ENCODE assay signal across 17 cellular contexts in the genomic region with DNA sequence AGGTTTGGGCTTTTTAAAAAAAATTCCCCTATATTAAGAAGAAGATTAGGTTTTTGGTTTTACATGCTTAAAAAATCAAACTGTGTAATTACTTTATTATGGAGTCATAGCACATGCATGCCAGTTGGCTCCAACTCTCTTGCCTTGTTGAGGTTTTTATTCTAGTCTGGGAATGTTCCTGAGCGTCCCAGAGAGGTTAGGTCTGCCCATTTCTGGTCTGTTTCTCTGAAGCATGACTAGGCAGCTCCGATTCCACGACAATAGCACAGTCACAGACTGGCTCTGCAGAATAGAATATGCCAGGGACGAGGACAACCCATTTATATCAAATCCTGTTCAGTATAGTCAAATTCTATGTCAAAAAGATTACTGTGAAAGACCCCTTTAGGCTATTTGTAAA.
DNase-seq lines count a peak whose midpoint lies in the region; ATAC-seq and TF ChIP-seq lines count a peak whose summit lies in the region.
"Had no signal": no experiment of that assay in that cellular context is flagged by ENCODE, and none has a peak within 500 bp of the region (broad histone marks: within the 10 kb centered on the region; RNA-seq: fewer than 3 reads in every experiment).

No MANE protein-coding gene starts in this region.

- DNase-seq in Ammon's horn (ENCODE audit: low spot score) (peak; percentile 72), astrocyte of the hippocampus (ENCODE audit: low read depth, low spot score) (peak; percentile 86), heart left ventricle (peak in 2 of 5 donors; percentile 23 to 48), putamen (ENCODE audit: low spot score) (peak; percentile 47), NCI-H2029 treated with DMSO at 0.1 percent for 48 hours (lab: John Stamatoyannopoulos, UW) (no peak), Kasumi-1 (lab: John Stamatoyannopoulos, UW) (no peak)
- DNase-seq in activated CD4-positive, alpha-beta memory T cell treated with anti-CD3 and anti-CD28 coated beads, Interleukin-2, amount 10 ng/mL, durations not matched to agents 7 days and 5 days: no peak
- DNase-seq: activated CD4-positive, CD25-positive, alpha-beta regulatory T cell; Calu3; effector memory CD8-positive, alpha-beta T cell; mammary epithelial cell; NCI-H446; SHP77 treated with DMSO at 0.1 percent for 48 hours; T-helper 17 cell had no signal

- no peaks in the 10 kb centered on the region for H3K27me3 Mint-ChIP-seq in activated CD4-positive, alpha-beta memory T cell treated with anti-CD3 and anti-CD28 coated beads, Interleukin-2, amount 10 ng/mL, durations not matched to agents 7 days and 5 days
- H3K27me3 Mint-ChIP-seq: effector memory CD8-positive, alpha-beta T cell; T-helper 17 cell had no signal

- no peaks in the 10 kb centered on the region for H3K9me3 Mint-ChIP-seq in activated CD4-positive, alpha-beta memory T cell treated with anti-CD3 and anti-CD28 coated beads, Interleukin-2, amount 10 ng/mL, durations not matched to agents 7 days and 5 days
- H3K9me3 Mint-ChIP-seq: nephron had no signal

- WGBS in heart left ventricle, 4 donors: 72 to 90% (median 86%) methylated on average over 4 of the region's 4 CpGs

- no peak overlapping the region for H3K4me3 ChIP-seq in heart left ventricle
- H3K4me3 ChIP-seq: cardiac muscle cell had no signal

- POLR2A ChIA-PET in activated CD4-positive, alpha-beta memory T cell treated with anti-CD3 and anti-CD28 coated beads, Interleukin-2, amount 10 ng/mL, durations not matched to agents 7 days and 5 days (lab: Charles Lee): no interaction called here

- no peaks in the 10 kb centered on the region for H3K27me3 ChIP-seq in heart left ventricle
- H3K27me3 ChIP-seq: cardiac muscle cell had no signal

- ATAC-seq in heart left ventricle (peak; percentile 37 to 88 (median 64)), GM19395 (IDR thresholded peaks at IDR 0.05; ENCODE audit: unreplicated experiment) (no peak)
- ATAC-seq: effector memory CD8-positive, alpha-beta T cell; T-helper 17 cell had no signal

- no peaks in the 10 kb centered on the region for H3K9me3 ChIP-seq in heart left ventricle

- TF ChIP-seq POLR2A in heart left ventricle (IDR thresholded peaks at IDR 0.05): no peak

- no peak for TF ChIP-seq CTCF in heart left ventricle (IDR thresholded peaks at IDR 0.05)

- H3K27ac Mint-ChIP-seq in activated CD4-positive, alpha-beta memory T cell treated with anti-CD3 and anti-CD28 coated beads, Interleukin-2, amount 10 ng/mL, durations not matched to agents 7 days and 5 days: no peak overlapping the region
- H3K27ac Mint-ChIP-seq: effector memory CD8-positive, alpha-beta T cell; nephron; T-helper 17 cell had no signal

- no peaks in the 10 kb centered on the region for H3K4me1 Mint-ChIP-seq in activated CD4-positive, alpha-beta memory T cell treated with anti-CD3 and anti-CD28 coated beads, Interleukin-2, amount 10 ng/mL, durations not matched to agents 7 days and 5 days

- no peak overlapping the region for H3K27ac ChIP-seq in heart left ventricle
- H3K27ac ChIP-seq: cardiac muscle cell had no signal

- intact Hi-C loops in heart left ventricle (cut with DNase I): no loop called here

- H3K4me1 ChIP-seq in heart left ventricle: peaks cover 0 to 8% (median 0%) of the 10 kb centered on the region in 12 donors

- peaks cover 0 to 15% (median 0%) of the 10 kb centered on the region in 9 donors for H3K36me3 ChIP-seq in heart left ventricle
- H3K36me3 ChIP-seq: cardiac muscle cell had no signal

- no peak overlapping the region for H3K4me3 Mint-ChIP-seq in activated CD4-positive, alpha-beta memory T cell treated with anti-CD3 and anti-CD28 coated beads, Interleukin-2, amount 10 ng/mL, durations not matched to agents 7 days and 5 days
- H3K4me3 Mint-ChIP-seq: effector memory CD8-positive, alpha-beta T cell; nephron; T-helper 17 cell had no signal

- H3K36me3 Mint-ChIP-seq in activated CD4-positive, alpha-beta memory T cell treated with anti-CD3 and anti-CD28 coated beads, Interleukin-2, amount 10 ng/mL, durations not matched to agents 7 days and 5 days (ENCODE audit: low read depth): no peaks in the 10 kb centered on the region

- CTCF ChIA-PET in activated CD4-positive, alpha-beta memory T cell treated with anti-CD3 and anti-CD28 coated beads, Interleukin-2, amount 10 ng/mL, durations not matched to agents 7 days and 5 days (lab: Charles Lee): no interaction called here

Comparison
In these comparisons a context has a peak if more than half of its experiments do, and no peak if none do; other contexts are left out.
1. DNase-seq: peak in Ammon's horn (single experiment), astrocyte of the hippocampus (single experiment) and putamen (single experiment); none in NCI-H2029 treated with DMSO at 0.1 percent for 48 hours (single experiment), Kasumi-1 (0 of 2) and activated CD4-positive, alpha-beta memory T cell treated with anti-CD3 and anti-CD28 coated beads, Interleukin-2, amount 10 ng/mL, durations not matched to agents 7 days and 5 days (single experiment).